In genomic region chr13:110444226-110444653, GRCh38 we compare ENCODE assay signal across 9 cellular contexts.
A peak's percentile ranks its signal among the peaks of the same experiment; 100 is the strongest.
DNase-seq lines count a peak whose midpoint lies in the region; ATAC-seq, FAIRE-seq and TF ChIP-seq lines count a peak whose summit lies in the region.
"Had no signal": no experiment of that assay in that cellular context is flagged by ENCODE, and none has a peak within 500 bp of the region (broad histone marks: within the 10 kb centered on the region; RNA-seq: fewer than 3 reads in every experiment).

No MANE protein-coding gene starts in this region.

- H4K20me1 ChIP-seq in HepG2 (ENCODE audit: insufficient read depth, low read length): no peaks in the 10 kb centered on the region

- CTCF ChIA-PET in HepG2 (lab: Yijun Ruan, JAX; ENCODE audit: low intra/inter-chr PET ratio, low total read pairs): no interaction called here

- WGBS in HepG2 (ENCODE audit: low lambda C conversion rate): 0% methylated on average over 1 of the region's 7 CpGs

- DNase-seq in GM03348 (ENCODE audit: low spot score) (peak; percentile 65), HFFc6 (peak; percentile 32), RWPE2 (ENCODE audit: low spot score) (no peak), HepG2 (ENCODE audit: low spot score) (no peak), T-helper 9 cell (no peak), NCI-H2227 treated with DMSO at 0.1 percent for 48 hours (lab: John Stamatoyannopoulos, UW) (no peak), T-helper 17 cell (no peak)

- peaks cover 72% of the 10 kb centered on the region for H3K4me1 Mint-ChIP-seq in HFFc6 (ENCODE audit: low read depth)
- H3K4me1 Mint-ChIP-seq in T-helper 17 cell: peaks cover 3% of the 10 kb centered on the region

- H3K4me3 ChIP-seq in RWPE2 (ENCODE audit: severe bottlenecking) (no peak overlapping the region), HepG2 (replicated peaks in 1 of 3; ENCODE audit: insufficient read depth in 1 of 3, low read depth in 2 of 3, low read length in 3 of 3) (no peak overlapping the region)

- H3K27me3 ChIP-seq in RWPE2 (ENCODE audit: insufficient read depth, poor library complexity, severe bottlenecking) (no peaks in the 10 kb centered on the region), HepG2 (ENCODE audit: control insufficient read depth in 1 of 2, insufficient read depth in 2 of 2, low read length in 2 of 2) (peaks cover 4 to 52% of the 10 kb centered on the region in 2 experiments; a peak in 4 of 5 replicates)

- TF ChIP-seq CTCF in HFFc6 (IDR thresholded peaks at IDR 0.05) (peak; percentile 59), RWPE2 (IDR thresholded peaks at IDR 0.05; ENCODE audit: poor library complexity, severe bottlenecking) (no peak), HepG2 (CRISPR knock-in tag; IDR thresholded peaks at IDR 0.05) (peak; percentile 49)

- no peaks in the 10 kb centered on the region for H3K79me2 ChIP-seq in HepG2 (ENCODE audit: insufficient read depth, low read length)

- no peak for TF ChIP-seq POLR2A in HepG2 (IDR thresholded peaks at IDR 0.05; ENCODE audit: insufficient read depth in 1 of 2, low read depth in 2 of 2, low read length in 2 of 2)

- no peak for TF ChIP-seq RAD21 in HepG2 (CRISPR knock-in tag; IDR thresholded peaks at IDR 0.05)

- ATAC-seq in RWPE2 (ENCODE audit: low read depth) (no peak), HepG2 (peak; percentile 55), HG03460 (IDR thresholded peaks at IDR 0.05; ENCODE audit: unreplicated experiment) (no peak), T-helper 17 cell (no peak)

- no TSS peak for BruUV-seq in HepG2 (replicated peaks; lab: Mats Ljungman, UMichigan)

- in situ Hi-C loops in HepG2 (cut with HindIII; ENCODE audit: extremely low pct_ligation_motif_present, low pct_unique_long_range_greater_than_20kb): no loop called here

- H2AFZ ChIP-seq in HepG2 (ENCODE audit: low read length): no peak overlapping the region

- H3K4me1 ChIP-seq in RWPE2 (ENCODE audit: insufficient read depth, poor library complexity, severe bottlenecking): peaks cover 68% of the 10 kb centered on the region
- H3K4me1 ChIP-seq in HepG2 (ENCODE audit: insufficient read depth, low read length): peaks cover 18% of the 10 kb centered on the region

- POLR2A ChIA-PET in HepG2 (lab: Yijun Ruan, JAX): no interaction called here

- H3K36me3 ChIP-seq in RWPE2 (ENCODE audit: low read depth) (peaks cover 52% of the 10 kb centered on the region), HepG2 (replicated peaks in 1 of 2; ENCODE audit: control insufficient read depth in 1 of 2, insufficient read depth in 2 of 2, low read length in 2 of 2) (no peaks in the 10 kb centered on the region)

- H3K27ac Mint-ChIP-seq in HFFc6 (peak overlapping the region; percentile 75), T-helper 17 cell (no peak overlapping the region)

- H3K4me2 ChIP-seq in HepG2 (ENCODE audit: low read depth, low read length): no peak overlapping the region

- no peaks in the 10 kb centered on the region for H3K9me3 Mint-ChIP-seq in HFFc6

- TF ChIP-seq EP300 in HepG2 (IDR thresholded peaks at IDR 0.05; ENCODE audit: low read depth in 2 of 2, low read length in 2 of 2) (no peak), HepG2 (CRISPR knock-in tag; IDR thresholded peaks at IDR 0.05; ENCODE audit: borderline replicate concordance) (no peak)

- H3K9me3 ChIP-seq in RWPE2 (ENCODE audit: severe bottlenecking) (no peaks in the 10 kb centered on the region), HepG2 (ENCODE audit: low read length) (no peaks in the 10 kb centered on the region), T-helper 17 cell (ENCODE audit: control insufficient read depth, low read length, poor library complexity, severe bottlenecking) (no peaks in the 10 kb centered on the region)

- intact Hi-C loops in HepG2 (cut with micrococcal nuclease; ENCODE audit: unreplicated experiment): loop anchor here (1.0 kb wide), 1 partner anchor 222 kb away; no protein-coding TSS in a partner anchor

- peaks cover 35% of the 10 kb centered on the region for H3K36me3 Mint-ChIP-seq in HFFc6 (ENCODE audit: low read depth)
- peaks cover 3% of the 10 kb centered on the region for H3K36me3 Mint-ChIP-seq in T-helper 17 cell (ENCODE audit: low read depth)

- FAIRE-seq in HepG2 (lab: Jason Lieb, UNC): no peak
- FAIRE-seq: keratinocyte had no signal

- H3K4me3 Mint-ChIP-seq in HFFc6: no peak overlapping the region
- H3K4me3 Mint-ChIP-seq in T-helper 17 cell: no peak overlapping the region

- no peaks in the 10 kb centered on the region; the same call in none of the 2 replicates for H3K27me3 Mint-ChIP-seq in HFFc6 (ENCODE audit: insufficient read depth)
- H3K27me3 Mint-ChIP-seq in T-helper 17 cell: peaks cover 76% of the 10 kb centered on the region

- H3K27ac ChIP-seq in RWPE2 (ENCODE audit: poor library complexity, severe bottlenecking): peak overlapping the region; percentile 95
- no peak overlapping the region for H3K27ac ChIP-seq in HepG2 (ENCODE audit: extremely low read length, insufficient read depth, low read length)

- H3K9ac ChIP-seq in HepG2 (ENCODE audit: insufficient read depth, low read depth, low read length): no peak overlapping the region

TF ChIP-seq in HepG2, 621 proteins besides CTCF, POLR2A, EP300 and RAD21:
- no peak for TF ChIP-seq FOXP1 (IDR thresholded peaks at IDR 0.05)
- TF ChIP-seq FOXP1 (CRISPR knock-in tag; IDR thresholded peaks at IDR 0.05): no peak
- peak; percentile 41 for TF ChIP-seq STAG1 (CRISPR knock-in tag; IDR thresholded peaks at IDR 0.05)
TF ChIP-seq in HepG2: peak in this region for 1.

Comparison
In these comparisons a context has a peak if more than half of its experiments do, and no peak if none do; other contexts are left out.
1. DNase-seq: peak in GM03348 (single experiment) and HFFc6 (single experiment); none in RWPE2 (single experiment), HepG2 (single experiment), T-helper 9 cell (single experiment), NCI-H2227 treated with DMSO at 0.1 percent for 48 hours (single experiment) and T-helper 17 cell (0 of 3).